In the genomic region with DNA sequence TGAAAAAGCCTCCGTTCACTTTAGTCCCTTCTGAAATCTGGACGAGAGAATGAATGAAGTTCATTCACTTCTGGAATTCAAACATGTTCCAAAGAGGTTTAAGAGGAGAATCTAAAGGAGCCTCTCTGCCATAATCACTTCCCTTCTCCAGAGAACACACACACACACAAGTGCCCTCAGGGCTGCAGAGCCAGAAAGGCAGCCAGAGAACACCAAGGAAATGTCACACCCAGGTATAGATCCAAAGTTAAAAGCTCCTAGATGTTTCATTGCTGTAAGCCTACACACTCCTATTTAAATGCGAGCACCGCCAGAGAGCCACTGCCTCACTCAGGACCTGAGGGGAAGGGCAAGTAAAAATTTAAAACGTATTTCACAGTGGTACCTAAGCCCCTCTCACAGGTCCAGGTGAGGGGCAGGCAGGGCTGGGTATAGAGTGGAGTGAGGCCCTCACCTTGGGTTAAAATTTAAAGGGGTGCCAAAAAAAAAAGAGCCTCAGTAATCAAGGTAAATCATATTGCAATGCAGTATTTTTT, we compare ENCODE assay signal across 21 cellular contexts.
"Had no signal": no experiment of that assay in that cellular context is flagged by ENCODE, and none has a peak within 500 bp of the region (broad histone marks: within the 10 kb centered on the region; RNA-seq: fewer than 3 reads in every experiment).

No MANE protein-coding gene starts in this region.

- H3K27me3 Mint-ChIP-seq: naive thymus-derived CD8-positive, alpha-beta T cell; stimulated activated naive CD8-positive, alpha-beta T cell treated with anti-CD3 and anti-CD28 coated beads, Interleukin-15, Interleukin-2, amounts not matched to agents 100 ng/mL and 50 ng/mL, for 24 hours had no signal

- H3K27me3 ChIP-seq: brain microvascular endothelial cell, gastrocnemius medialis had no signal

- H3K4me1 Mint-ChIP-seq: stimulated activated effector memory CD8-positive, alpha-beta T cell treated with anti-CD3 and anti-CD28 coated beads, Interleukin-12 subunit alpha, Interleukin-12 subunit beta, amount 100 ng/mL, for 72 hours had no signal

- H3K4me3 Mint-ChIP-seq: activated naive CD4-positive, alpha-beta T cell treated with anti-CD3 and anti-CD28 coated beads for 36 hours; naive thymus-derived CD8-positive, alpha-beta T cell; stimulated activated effector memory CD8-positive, alpha-beta T cell treated with anti-CD3 and anti-CD28 coated beads, Interleukin-12 subunit alpha, Interleukin-12 subunit beta, amount 100 ng/mL, for 72 hours; stimulated activated naive CD8-positive, alpha-beta T cell treated with anti-CD3 and anti-CD28 coated beads, Interleukin-15, Interleukin-2, amounts not matched to agents 100 ng/mL and 50 ng/mL, for 24 hours had no signal

- H3K36me3 ChIP-seq: brain microvascular endothelial cell, gastrocnemius medialis, thoracic aorta had no signal

- H3K36me3 Mint-ChIP-seq: stimulated activated effector memory CD8-positive, alpha-beta T cell treated with anti-CD3 and anti-CD28 coated beads, Interleukin-12 subunit alpha, Interleukin-12 subunit beta, amount 100 ng/mL, for 72 hours had no signal

- H3K9me3 ChIP-seq: gastrocnemius medialis, thoracic aorta had no signal

- DNase-seq: activated CD4-positive, alpha-beta T cell treated with anti-CD3 and anti-CD28 coated beads for 4 hours; activated CD4-positive, alpha-beta T cell treated with anti-CD3 and anti-CD28 coated beads, Interleukin-2, amount 50 U/mL, for 4 hours; activated effector memory CD4-positive, alpha-beta T cell treated with Interleukin-2 at 50 U/mL for 16 hours; activated naive CD4-positive, alpha-beta T cell treated with anti-CD3 and anti-CD28 coated beads for 36 hours; amniotic stem cell; brain microvascular endothelial cell; dorsolateral prefrontal cortex; effector memory CD4-positive, alpha-beta T cell; gastrocnemius medialis; glutamatergic neuron; left cardiac atrium; midbrain; naive thymus-derived CD8-positive, alpha-beta T cell; stimulated activated CD4-positive, alpha-beta T cell treated with anti-CD3 and anti-CD28 coated beads, Interleukin-4, amount 100 ng/mL, for 24 hours; trophoblast cell had no signal

- H3K9me3 Mint-ChIP-seq: activated naive CD4-positive, alpha-beta T cell treated with anti-CD3 and anti-CD28 coated beads for 36 hours; naive thymus-derived CD8-positive, alpha-beta T cell; stimulated activated effector memory CD8-positive, alpha-beta T cell treated with anti-CD3 and anti-CD28 coated beads, Interleukin-12 subunit alpha, Interleukin-12 subunit beta, amount 100 ng/mL, for 72 hours; stimulated activated naive CD8-positive, alpha-beta T cell treated with anti-CD3 and anti-CD28 coated beads, Interleukin-15, Interleukin-2, amounts not matched to agents 100 ng/mL and 50 ng/mL, for 24 hours had no signal

- H3K27ac ChIP-seq: brain microvascular endothelial cell, coronary artery, dorsolateral prefrontal cortex, gastrocnemius medialis, thoracic aorta had no signal

- H3K4me3 ChIP-seq: coronary artery, dorsolateral prefrontal cortex, gastrocnemius medialis, skin epidermis, thoracic aorta had no signal

- H3K27ac Mint-ChIP-seq: activated naive CD4-positive, alpha-beta T cell treated with anti-CD3 and anti-CD28 coated beads for 36 hours; stimulated activated effector memory CD8-positive, alpha-beta T cell treated with anti-CD3 and anti-CD28 coated beads, Interleukin-12 subunit alpha, Interleukin-12 subunit beta, amount 100 ng/mL, for 72 hours; stimulated activated naive CD8-positive, alpha-beta T cell treated with anti-CD3 and anti-CD28 coated beads, Interleukin-15, Interleukin-2, amounts not matched to agents 100 ng/mL and 50 ng/mL, for 24 hours had no signal

- ATAC-seq: gastrocnemius medialis; left cardiac atrium; naive thymus-derived CD8-positive, alpha-beta T cell; sciatic nerve; stimulated activated effector memory CD8-positive, alpha-beta T cell treated with anti-CD3 and anti-CD28 coated beads, Interleukin-12 subunit alpha, Interleukin-12 subunit beta, amount 100 ng/mL, for 72 hours had no signal
